Comparison of ENCODE assay signal across 7 cellular contexts in genomic region chr1:11098931-11099309, GRCh38. TPM values are rescaled to one million over a fixed set of nuclear protein-coding genes. Genes with fewer than 3 reads are reported as not detected.
A peak's percentile ranks its signal among the peaks of the same experiment; 100 is the strongest.
DNase-seq lines count a peak whose midpoint lies in the region; ATAC-seq and TF ChIP-seq lines count a peak whose summit lies in the region.

No MANE protein-coding gene starts in this region.

- no peaks in the 10 kb centered on the region for H3K9me3 ChIP-seq in HEK293 (ENCODE audit: control insufficient read depth, insufficient read depth, low read depth, low read length)

- no peak for ATAC-seq in stimulated activated naive B cell treated with anti-CD40 and anti-IgM and Interleukin-4, amounts not matched to agents 10 μg/mL and 1 μg/mL and 100 μg/mL, for 72 hours (replicated peaks)
- ATAC-seq in GM18511 (IDR thresholded peaks at IDR 0.05; ENCODE audit: unreplicated experiment) = no peak

- no peaks in the 10 kb centered on the region for H3K27me3 Mint-ChIP-seq in activated CD4-positive, alpha-beta memory T cell treated with anti-CD3 and anti-CD28 coated beads, Interleukin-2, amount 10 ng/mL, durations not matched to agents 7 days and 5 days
- H3K27me3 Mint-ChIP-seq in stimulated activated naive B cell treated with anti-CD40 and anti-IgM and Interleukin-4, amounts not matched to agents 10 μg/mL and 1 μg/mL and 100 μg/mL, for 72 hours = no peaks in the 10 kb centered on the region

- CTCF ChIA-PET in HEK293 (lab: Yijun Ruan, JAX) = interaction anchor here (0.6 to 2.4 kb wide), 5 partner anchors 37 to 1353 kb away, joined by 3 to 16 read pairs (median 5); no protein-coding TSS in a partner anchor
- CTCF ChIA-PET in activated CD4-positive, alpha-beta memory T cell treated with anti-CD3 and anti-CD28 coated beads, Interleukin-2, amount 10 ng/mL, durations not matched to agents 7 days and 5 days (lab: Charles Lee) = interaction anchor here (0.9 to 6.6 kb wide), 14 partner anchors 9 to 546 kb away, joined by 3 to 62 read pairs (median 5); partner anchors contain the start of genes SRM and TARDBP

- TF ChIP-seq CTCF in HEK293 (tag by site-specific recombination; IDR thresholded peaks at IDR 0.05) = no peak

- H3K4me1 ChIP-seq in HEK293 (ENCODE audit: control insufficient read depth, insufficient read depth, low read length) = peaks cover 3% of the 10 kb centered on the region; the same call in 1 of the 2 replicates

- no peaks in the 10 kb centered on the region for H3K9me3 Mint-ChIP-seq in activated CD4-positive, alpha-beta memory T cell treated with anti-CD3 and anti-CD28 coated beads, Interleukin-2, amount 10 ng/mL, durations not matched to agents 7 days and 5 days
- no peaks in the 10 kb centered on the region for H3K9me3 Mint-ChIP-seq in stimulated activated naive B cell treated with anti-CD40 and anti-IgM and Interleukin-4, amounts not matched to agents 10 μg/mL and 1 μg/mL and 100 μg/mL, for 72 hours

- peaks cover 38 to 42% of the 10 kb centered on the region in 2 experiments for H3K36me3 ChIP-seq in HEK293 (ENCODE audit: control insufficient read depth in 2 of 2, insufficient read depth in 1 of 2, low read length in 2 of 2)

- H3K4me3 ChIP-seq in HEK293 (ENCODE audit: low read depth, low read length) (peak overlapping the region; percentile 76), iPS-11a (ENCODE audit: low read depth, low read length) (peak overlapping the region; percentile 86)

- no peak for DNase-seq in activated CD4-positive, alpha-beta memory T cell treated with anti-CD3 and anti-CD28 coated beads, Interleukin-2, amount 10 ng/mL, durations not matched to agents 7 days and 5 days
- DNase-seq in stimulated activated naive B cell treated with anti-CD40 and anti-IgM and Interleukin-4, amounts not matched to agents 10 μg/mL and 1 μg/mL and 100 μg/mL, for 72 hours = no peak
- DNase-seq in stimulated activated CD4-positive, alpha-beta T cell treated with anti-CD3 and anti-CD28 coated beads, Interleukin-2, amount 100 ng/mL, for 24 hours = no peak
- DNase-seq in NAMALWA (ENCODE audit: low spot score) = no peak

- H3K4me1 Mint-ChIP-seq in activated CD4-positive, alpha-beta memory T cell treated with anti-CD3 and anti-CD28 coated beads, Interleukin-2, amount 10 ng/mL, durations not matched to agents 7 days and 5 days = peaks cover 24% of the 10 kb centered on the region
- H3K4me1 Mint-ChIP-seq in stimulated activated naive B cell treated with anti-CD40 and anti-IgM and Interleukin-4, amounts not matched to agents 10 μg/mL and 1 μg/mL and 100 μg/mL, for 72 hours = peaks cover 4 to 15% of the 10 kb centered on the region in 2 donors

- peak overlapping the region; percentile 89; the same call in 1 of the 2 replicates for H3K27ac ChIP-seq in HEK293 (ENCODE audit: extremely low read depth, low read depth, low read length)

- POLR2A ChIA-PET in HEK293 (lab: Yijun Ruan, JAX) = interaction anchor here (0.5 to 2.1 kb wide), 10 partner anchors 9 to 609 kb away, joined by 3 to 6 read pairs (median 3); no protein-coding TSS in a partner anchor
- POLR2A ChIA-PET in activated CD4-positive, alpha-beta memory T cell treated with anti-CD3 and anti-CD28 coated beads, Interleukin-2, amount 10 ng/mL, durations not matched to agents 7 days and 5 days (lab: Charles Lee) = interaction anchor here (0.8 to 3.1 kb wide), 22 partner anchors 9 to 809 kb away, joined by 3 to 38 read pairs (median 4); partner anchors contain the start of genes MTOR, SRM, TARDBP and UBIAD1

- H3K27ac Mint-ChIP-seq in activated CD4-positive, alpha-beta memory T cell treated with anti-CD3 and anti-CD28 coated beads, Interleukin-2, amount 10 ng/mL, durations not matched to agents 7 days and 5 days = peak overlapping the region; percentile 91
- H3K27ac Mint-ChIP-seq in stimulated activated naive B cell treated with anti-CD40 and anti-IgM and Interleukin-4, amounts not matched to agents 10 μg/mL and 1 μg/mL and 100 μg/mL, for 72 hours = peak overlapping the region; percentile 98

- peak overlapping the region; percentile 92 for H3K4me3 Mint-ChIP-seq in activated CD4-positive, alpha-beta memory T cell treated with anti-CD3 and anti-CD28 coated beads, Interleukin-2, amount 10 ng/mL, durations not matched to agents 7 days and 5 days
- H3K4me3 Mint-ChIP-seq in stimulated activated naive B cell treated with anti-CD40 and anti-IgM and Interleukin-4, amounts not matched to agents 10 μg/mL and 1 μg/mL and 100 μg/mL, for 72 hours = peak overlapping the region; percentile 93 to 96

- peaks cover 22% of the 10 kb centered on the region for H3K36me3 Mint-ChIP-seq in activated CD4-positive, alpha-beta memory T cell treated with anti-CD3 and anti-CD28 coated beads, Interleukin-2, amount 10 ng/mL, durations not matched to agents 7 days and 5 days (ENCODE audit: low read depth)
- H3K36me3 Mint-ChIP-seq in stimulated activated naive B cell treated with anti-CD40 and anti-IgM and Interleukin-4, amounts not matched to agents 10 μg/mL and 1 μg/mL and 100 μg/mL, for 72 hours = peaks cover 7% of the 10 kb centered on the region in 2 donors

TF ChIP-seq in HEK293, 187 proteins besides CTCF, POLR2A, EP300 and RAD21:
- TF ChIP-seq ZNF677 (tag by site-specific recombination; IDR thresholded peaks at IDR 0.05) = no peak

RNA-seq across cellular contexts. Expression of gene EXOSC10, which starts 0.7 kb away (rescaled TPM):
- total RNA-seq in activated CD4-positive, alpha-beta memory T cell treated with anti-CD3 and anti-CD28 coated beads, Interleukin-2, amount 10 ng/mL, durations not matched to agents 7 days and 5 days = 10 to 100 TPM; 65.8 to 67.6 TPM

RNA-seq across cellular contexts. Expression of gene SRM, which starts 39.1 kb away (rescaled TPM):
- total RNA-seq in activated CD4-positive, alpha-beta memory T cell treated with anti-CD3 and anti-CD28 coated beads, Interleukin-2, amount 10 ng/mL, durations not matched to agents 7 days and 5 days = 10 to 100 TPM; 69.3 to 72.1 TPM

RNA-seq across cellular contexts. Expression of gene MASP2, which starts 51.9 kb away (rescaled TPM):
- total RNA-seq in activated CD4-positive, alpha-beta memory T cell treated with anti-CD3 and anti-CD28 coated beads, Interleukin-2, amount 10 ng/mL, durations not matched to agents 7 days and 5 days = not detected
